14 cellular contexts compared by ENCODE assay signal in genomic region chr11:114251797-114252327, GRCh38. TPM values are rescaled to one million over a fixed set of nuclear protein-coding genes. Genes with fewer than 3 reads are reported as not detected.
DNase-seq lines count a peak whose midpoint lies in the region; ATAC-seq, FAIRE-seq and TF ChIP-seq lines count a peak whose summit lies in the region.
"Had no signal": no experiment of that assay in that cellular context is flagged by ENCODE, and none has a peak within 500 bp of the region (broad histone marks: within the 10 kb centered on the region; RNA-seq: fewer than 3 reads in every experiment).

No MANE protein-coding gene starts in this region.

- no peak overlapping the region for H4K5ac ChIP-seq in mesendoderm (ENCODE audit: low read length)

- TF ChIP-seq RAD21 in SK-N-SH (IDR thresholded peaks at IDR 0.05; ENCODE audit: low read length), result no peak
- peak in 1 of 2 experiments; percentile 24; a peak in 2 of 4 replicates for TF ChIP-seq RAD21 in K562 (CRISPR knock-in tag; conservative IDR thresholded peaks at IDR 0.05 in 1 of 2, IDR thresholded peaks at IDR 0.05 in 1 of 2)

- no peaks in the 10 kb centered on the region for H3K9me2 ChIP-seq in SK-N-SH

- H3K9ac ChIP-seq in SK-N-SH (no peak overlapping the region), K562 (ENCODE audit: insufficient read depth in 1 of 2, low read depth in 2 of 2, low read length in 2 of 2) (peak overlapping the region; percentile 23 to 49; a peak in 2 of 4 replicates), mesendoderm (ENCODE audit: low read length) (no peak overlapping the region)

- TF ChIP-seq CTCF in SK-N-SH (IDR thresholded peaks at IDR 0.05), result no peak
- peak; percentile 42 to 51 (median 51); a peak in 5 of 6 replicates for TF ChIP-seq CTCF in K562 (IDR thresholded peaks at IDR 0.05 in 2 of 3, conservative IDR thresholded peaks at IDR 0.05 in 1 of 3; ENCODE audit: insufficient read depth in 2 of 3, low read depth in 1 of 3, low read length in 3 of 3)
- TF ChIP-seq CTCF in upper lobe of left lung (IDR thresholded peaks at IDR 0.05), result no peak

- no peak for ATAC-seq in SK-N-SH treated with all-trans-retinoic acid at 6 μM for 48 hours
- peak; percentile 81 for ATAC-seq in K562
- ATAC-seq in upper lobe of left lung (ENCODE audit: low FRiP score in 2 of 2), result no peak
- ATAC-seq in activated CD8-positive, alpha-beta T cell treated with anti-CD3 and anti-CD28 coated beads, Interleukin-2, amount 10 ng/mL, durations not matched to agents 7 days and 5 days, result no peak
- ATAC-seq in HG02885 (IDR thresholded peaks at IDR 0.05; ENCODE audit: poor library complexity, unreplicated experiment), result no peak

- no peaks in the 10 kb centered on the region for H3K79me2 ChIP-seq in SK-N-SH (ENCODE audit: insufficient read depth)
- H3K79me2 ChIP-seq in K562 (ENCODE audit: control insufficient read depth, insufficient read depth, low read length), result no peaks in the 10 kb centered on the region
- H3K79me2 ChIP-seq in mesendoderm (ENCODE audit: control insufficient read depth, insufficient read depth, low read length), result no peaks in the 10 kb centered on the region

- no peaks in the 10 kb centered on the region for H3K27me3 Mint-ChIP-seq in activated CD8-positive, alpha-beta T cell treated with anti-CD3 and anti-CD28 coated beads, Interleukin-2, amount 10 ng/mL, durations not matched to agents 7 days and 5 days (ENCODE audit: low read depth)

- no peak overlapping the region for H3K4me3 Mint-ChIP-seq in activated CD8-positive, alpha-beta T cell treated with anti-CD3 and anti-CD28 coated beads, Interleukin-2, amount 10 ng/mL, durations not matched to agents 7 days and 5 days

- in situ Hi-C loops in K562 (cut with MboI), result loop anchor here (25.0 kb wide), 1 partner anchor 940 kb away; the partner anchor contains the start of gene TTC12

- H3F3A ChIP-seq in SK-N-SH (replicated peaks; ENCODE audit: insufficient read depth), result no peaks in the 10 kb centered on the region

- H3K4me2 ChIP-seq in SK-N-SH (no peak overlapping the region), K562 (ENCODE audit: insufficient read depth, low read length) (peak overlapping the region; percentile 46), mesendoderm (ENCODE audit: low read length) (no peak overlapping the region)

- H2BK120ac ChIP-seq in mesendoderm (ENCODE audit: low read depth, low read length), result no peak overlapping the region

- H3K36me3 Mint-ChIP-seq in activated CD8-positive, alpha-beta T cell treated with anti-CD3 and anti-CD28 coated beads, Interleukin-2, amount 10 ng/mL, durations not matched to agents 7 days and 5 days (ENCODE audit: low read depth), result no peaks in the 10 kb centered on the region

- TF ChIP-seq EP300 in SK-N-SH (IDR thresholded peaks at IDR 0.05; ENCODE audit: borderline replicate concordance in 1 of 2, low read depth in 1 of 2, low read length in 1 of 2), result no peak
- no peak for TF ChIP-seq EP300 in K562 (IDR thresholded peaks at IDR 0.05; ENCODE audit: low read length)
- no peak for TF ChIP-seq EP300 in upper lobe of left lung (IDR thresholded peaks at IDR 0.05)

- H2AFZ ChIP-seq in SK-N-SH (ENCODE audit: low read depth), result no peak overlapping the region
- H2AFZ ChIP-seq in K562 (ENCODE audit: low read depth, low read length), result peak overlapping the region; percentile 98

- POLR2A ChIA-PET in SK-N-SH (lab: Yijun Ruan, JAX), result no interaction called here
- POLR2A ChIA-PET in K562 (lab: Yijun Ruan, JAX), result interaction anchor here (1.1 kb wide), 1 partner anchor 107 kb away, joined by 3 read pairs; no protein-coding TSS in a partner anchor
- POLR2A ChIA-PET in activated CD8-positive, alpha-beta T cell treated with anti-CD3 and anti-CD28 coated beads, Interleukin-2, amount 10 ng/mL, durations not matched to agents 7 days and 5 days (lab: Charles Lee), result no interaction called here

- no peak for FAIRE-seq in K562 (lab: Jason Lieb, UNC)

- no peaks in the 10 kb centered on the region for H3K36me3 ChIP-seq in SK-N-SH (replicated peaks in 1 of 2; ENCODE audit: control insufficient read depth in 1 of 2, insufficient read depth in 2 of 2, low read length in 1 of 2)
- no peaks in the 10 kb centered on the region for H3K36me3 ChIP-seq in K562 (ENCODE audit: control insufficient read depth, insufficient read depth, low read length)
- no peaks in the 10 kb centered on the region for H3K36me3 ChIP-seq in mesendoderm (ENCODE audit: control insufficient read depth, insufficient read depth, low read length)
- peaks cover 50 to 97% (median 71%) of the 10 kb centered on the region in 4 donors for H3K36me3 ChIP-seq in upper lobe of left lung
- H3K36me3 ChIP-seq: SJSA1 had no signal

- no peak overlapping the region for H2AK5ac ChIP-seq in mesendoderm (ENCODE audit: low read length)

- H2BK15ac ChIP-seq in mesendoderm (replicated peaks; ENCODE audit: low read depth), result no peak overlapping the region

- no peaks in the 10 kb centered on the region for H3K9me3 Mint-ChIP-seq in activated CD8-positive, alpha-beta T cell treated with anti-CD3 and anti-CD28 coated beads, Interleukin-2, amount 10 ng/mL, durations not matched to agents 7 days and 5 days (ENCODE audit: insufficient read depth)

- peak overlapping the region; percentile 37 for H3K56ac ChIP-seq in mesendoderm (ENCODE audit: low read length)

- H4K20me1 ChIP-seq in SK-N-SH (ENCODE audit: insufficient read depth) (no peaks in the 10 kb centered on the region), K562 (replicated peaks; ENCODE audit: control insufficient read depth, insufficient read depth, low read length) (no peaks in the 10 kb centered on the region)

- BruUV-seq in K562 (replicated peaks; lab: Mats Ljungman, UMichigan), result no TSS peak

- H2BK5ac ChIP-seq in mesendoderm (ENCODE audit: low read length), result no peak overlapping the region

- H3K23ac ChIP-seq in mesendoderm (ENCODE audit: low read length), result no peak overlapping the region

- peaks cover 4% of the 10 kb centered on the region for H3K4me1 Mint-ChIP-seq in activated CD8-positive, alpha-beta T cell treated with anti-CD3 and anti-CD28 coated beads, Interleukin-2, amount 10 ng/mL, durations not matched to agents 7 days and 5 days (ENCODE audit: low read depth)

- H3K27ac ChIP-seq in SK-N-SH (ENCODE audit: low read depth in 2 of 2, low read length in 1 of 2) (no peak overlapping the region), K562 (ENCODE audit: extremely low read depth, low read depth, low read length) (peak overlapping the region; percentile 25; the same call in 1 of the 3 replicates), mesendoderm (ENCODE audit: low read depth, low read length) (no peak overlapping the region), upper lobe of left lung (peak overlapping the region in 3 of 4 donors; percentile 5 to 49 (median 31))
- H3K27ac ChIP-seq: SJSA1 had no signal

- TF ChIP-seq POLR2A in K562 (conservative IDR thresholded peaks at IDR 0.05) (no peak), upper lobe of left lung (IDR thresholded peaks at IDR 0.05) (no peak)

- H3K9me1 ChIP-seq in K562 (ENCODE audit: control insufficient read depth, insufficient read depth, low read length), result peaks cover 4% of the 10 kb centered on the region

- H3K27me3 ChIP-seq in SK-N-SH (ENCODE audit: insufficient read depth) (peaks cover 6% of the 10 kb centered on the region; the same call in 1 of the 2 replicates), K562 (ENCODE audit: control insufficient read depth in 2 of 2, insufficient read depth in 2 of 2, low read length in 2 of 2) (no peaks in the 10 kb centered on the region), mesendoderm (ENCODE audit: insufficient read depth, low read length, poor library complexity) (no peaks in the 10 kb centered on the region), upper lobe of left lung (no peaks in the 10 kb centered on the region)
- H3K27me3 ChIP-seq: SJSA1 had no signal

- H3K4me3 ChIP-seq in SK-N-SH (ENCODE audit: low read depth in 2 of 2, low read length in 1 of 2), result no peak overlapping the region
- no peak overlapping the region for H3K4me3 ChIP-seq in K562
- H3K4me3 ChIP-seq in mesendoderm (ENCODE audit: low read length), result no peak overlapping the region
- H3K4me3 ChIP-seq in upper lobe of left lung, result no peak overlapping the region
- H3K4me3 ChIP-seq: SJSA1 had no signal

- intact Hi-C loops in K562 (cut with micrococcal nuclease), result loop anchor here (5.0 kb wide), 1 partner anchor 35 kb away; no protein-coding TSS in a partner anchor

- H3K18ac ChIP-seq in mesendoderm (ENCODE audit: low read length), result no peak overlapping the region

- 70% methylated on average over 9 of the region's 9 CpGs for WGBS in SK-N-SH (ENCODE audit: low lambda C conversion rate)
- 24% methylated on average over 9 of the region's 9 CpGs for WGBS in K562 (ENCODE audit: insufficient coverage, low coverage, missing lambda C conversion rate)
- no CpG with 5 or more reads among the region's 9 CpGs for WGBS in mesendoderm (ENCODE audit: extremely low coverage, insufficient coverage, low lambda C conversion rate)
- WGBS in upper lobe of left lung, 2 donors, result 80 to 85% methylated on average over 9 of the region's 9 CpGs

- H3K4me1 ChIP-seq in SK-N-SH (ENCODE audit: control insufficient read depth in 1 of 2, insufficient read depth in 2 of 2, low read depth in 1 of 2, low read length in 1 of 2) (no peaks in the 10 kb centered on the region), K562 (replicated peaks in 1 of 2; ENCODE audit: control insufficient read depth in 2 of 2, insufficient read depth in 2 of 2, low read length in 2 of 2) (peaks cover 10 to 11% of the 10 kb centered on the region in 2 experiments; a peak in 4 of 5 replicates), mesendoderm (ENCODE audit: control insufficient read depth, low read depth, low read length) (peaks cover 2% of the 10 kb centered on the region), upper lobe of left lung (peaks cover 4 to 13% (median 7%) of the 10 kb centered on the region in 4 donors)
- H3K4me1 ChIP-seq: SJSA1 had no signal

- H3K27ac Mint-ChIP-seq in activated CD8-positive, alpha-beta T cell treated with anti-CD3 and anti-CD28 coated beads, Interleukin-2, amount 10 ng/mL, durations not matched to agents 7 days and 5 days, result no peak overlapping the region

- DNase-seq in SK-N-SH, result peak; percentile 43
- peak; percentile 59 to 71 (median 64) for DNase-seq in K562 (ENCODE audit: extremely low read depth in 1 of 4, low spot score in 3 of 4)
- DNase-seq in mesendoderm, result peak; percentile 67
- DNase-seq in upper lobe of left lung, result no peak
- DNase-seq in NCI-H1417 (lab: John Stamatoyannopoulos, UW), result no peak
- no peak for DNase-seq in activated CD8-positive, alpha-beta T cell treated with anti-CD3 and anti-CD28 coated beads, Interleukin-2, amount 10 ng/mL, durations not matched to agents 7 days and 5 days
- DNase-seq: ACHN; activated naive CD4-positive, alpha-beta T cell treated with Interleukin-2 at 50 U/mL for 16 hours; Calu3; NCI-H2081; stimulated activated naive CD4-positive, alpha-beta T cell treated with Interleukin-2 at 50 U/mL for 16 hours had no signal

- H3K4ac ChIP-seq in mesendoderm (ENCODE audit: low read depth, low read length), result no peak overlapping the region

- H3K9me3 ChIP-seq in SK-N-SH (no peaks in the 10 kb centered on the region), K562 (replicated peaks; ENCODE audit: control insufficient read depth, insufficient read depth, low read depth, low read length) (no peaks in the 10 kb centered on the region), upper lobe of left lung (no peaks in the 10 kb centered on the region)
- H3K9me3 ChIP-seq: SJSA1 had no signal

- no peak overlapping the region for H4K8ac ChIP-seq in mesendoderm (ENCODE audit: low read depth, low read length)

- CTCF ChIA-PET in SK-N-SH (lab: Yijun Ruan, JAX), result interaction anchor here (0.8 to 7.6 kb wide), 5 partner anchors 9 to 259 kb away, joined by 3 to 100 read pairs (median 3); no protein-coding TSS in a partner anchor
- CTCF ChIA-PET in K562 (lab: Yijun Ruan, JAX; ENCODE audit: low intra/inter-chr PET ratio), result interaction anchor here (0.6 kb wide), 1 partner anchor 81 kb away, joined by 3 read pairs; no protein-coding TSS in a partner anchor
- CTCF ChIA-PET in activated CD8-positive, alpha-beta T cell treated with anti-CD3 and anti-CD28 coated beads, Interleukin-2, amount 10 ng/mL, durations not matched to agents 7 days and 5 days (lab: Charles Lee), result interaction anchor here (1.1 to 3.0 kb wide), 5 partner anchors 9 to 224 kb away, joined by 3 to 22 read pairs (median 4); no protein-coding TSS in a partner anchor

- no peaks in the 10 kb centered on the region for H3K79me1 ChIP-seq in mesendoderm (ENCODE audit: low read length)

RNA-seq across cellular contexts. Expression of gene NNMT, which starts 44.3 kb away (rescaled TPM):
- polyA plus RNA-seq in SK-N-SH (2012; rRNA removed) (84.6 and 106 TPM in 2 replicates), K562 (2011; rRNA removed) (9.8 and 15.0 TPM in 2 replicates), K562 (2014; fragmentation: Illumina TruSeq; extraction: Trizol) (6.1 and 9.1 TPM in 2 replicates), K562 (2014; fragmentation: Nextera tagmentation; extraction: Ambion mirVana) (10 to 100 TPM; 10.0 to 13.4 TPM), K562 (2014; rRNA removed) (9.0 and 11.5 TPM in 2 replicates)
- 90.6 and 92.0 TPM in 2 replicates for polyA plus RNA-seq in SK-N-SH (2012; cell fraction: cytosol; rRNA removed)
- polyA plus RNA-seq in SK-N-SH (2012; cell fraction: nucleus; rRNA removed), result 109 and 183 TPM in 2 replicates
- total RNA-seq in K562 (2011; cell fraction: chromatin; rRNA removed; ENCODE audit: low replicate concordance), result 3.2 and 5.0 TPM in 2 replicates
- total RNA-seq in K562 (2011; cell fraction: nucleolus; rRNA removed), result 3.2 and 4.3 TPM in 2 replicates
- total RNA-seq in K562 (2011; cell fraction: nucleoplasm; rRNA removed), result 4.2 and 6.6 TPM in 2 replicates
- total RNA-seq in K562 (2014; rRNA removed) (14.3 and 14.6 TPM in 2 replicates), K562 (2014; rRNA removed; fragmentation: Illumina TruSeq; extraction: Trizol) (9.3 and 11.0 TPM in 2 replicates), K562 (2015; rRNA removed; fragmentation: Illumina TruSeq; extraction: Trizol) (8.6 and 9.5 TPM in 2 replicates), K562 (2021) (11.2 and 11.7 TPM in 2 replicates), upper lobe of left lung (100 to 1,000 TPM in 5 of 6 donors, 10 to 100 TPM in 1; 93.4 to 383 (median 208) TPM)
- 10.1 and 17.6 TPM in 2 replicates for polyA plus RNA-seq in K562 (2011; cell fraction: cytosol; rRNA removed)
- polyA plus RNA-seq in K562 (2011; cell fraction: nucleus; rRNA removed), result 3.7 and 4.5 TPM in 2 replicates
- 15.0 and 55.5 TPM in 2 replicates for polyA plus RNA-seq in K562 (2012)
- 6.1 and 8.8 TPM in 2 replicates for polyA minus RNA-seq in K562 (2011; rRNA and poly(A)+ RNA removed)
- polyA minus RNA-seq in K562 (2011; cell fraction: cytosol; rRNA and poly(A)+ RNA removed), result 9.4 and 10.8 TPM in 2 replicates
- polyA minus RNA-seq in K562 (2011; cell fraction: nucleus; rRNA and poly(A)+ RNA removed), result 3.8 and 6.2 TPM in 2 replicates
- polyA plus RNA-seq in mesendoderm (2013, experiment 1 of 2), result 0.17 TPM
- 0.10 TPM for polyA plus RNA-seq in mesendoderm (2013, experiment 2 of 2)
- total RNA-seq in activated CD8-positive, alpha-beta T cell treated with anti-CD3 and anti-CD28 coated beads, Interleukin-2, amount 10 ng/mL, durations not matched to agents 7 days and 5 days, result not detected

Comparison
In these comparisons a context has a peak if more than half of its experiments do, and no peak if none do; other contexts are left out.
1. DNase-seq: peak in SK-N-SH (single experiment), K562 (4 of 4) and mesendoderm (single experiment); none in upper lobe of left lung (0 of 2), NCI-H1417 (0 of 3) and activated CD8-positive, alpha-beta T cell treated with anti-CD3 and anti-CD28 coated beads, Interleukin-2, amount 10 ng/mL, durations not matched to agents 7 days and 5 days (single experiment).
2. H3K27ac ChIP-seq: peak in K562 (single experiment) and upper lobe of left lung (3 of 4); none in SK-N-SH (0 of 2) and mesendoderm (single experiment).
3. H3K9ac ChIP-seq: peak in K562 (2 of 2); none in SK-N-SH (single experiment) and mesendoderm (single experiment).
4. CTCF ChIP-seq: peak in K562 (3 of 3); none in SK-N-SH (single experiment) and upper lobe of left lung (0 of 6).
5. RNA of gene NNMT, which starts 44.3 kb away (total RNA-seq): 93.4 to 383 TPM in upper lobe of left lung and 3.2 to 14.6 TPM in K562; not detected in activated CD8-positive, alpha-beta T cell treated with anti-CD3 and anti-CD28 coated beads, Interleukin-2, amount 10 ng/mL, durations not matched to agents 7 days and 5 days; every median in the first group is over 4 times any median in the second.
6. Of the 27 proteins assayed by ChIP-seq in both K562 and SK-N-SH: peak only in K562: CTCF and SMC3; only in SK-N-SH: none; in both: none; in neither: 23; mixed calls (peak in some experiments, not most) for 2.